ENCODE assay signal across 1 cellular context in genomic region chr5:14157494-14157782, GRCh38.
TF ChIP-seq lines count a peak whose summit lies in the region.

No MANE protein-coding gene starts in this region.

TF ChIP-seq in GM12878, 131 proteins besides CTCF, POLR2A, EP300 and RAD21 (continued from another document):
- TF ChIP-seq ZNF592 (IDR thresholded peaks at IDR 0.05) (no peak), FOXM1 (IDR thresholded peaks at IDR 0.05; ENCODE audit: low read depth, low read length) (no peak), HSF1 (IDR thresholded peaks at IDR 0.05; ENCODE audit: low read depth, low read length) (no peak), BACH1 (IDR thresholded peaks at IDR 0.05; ENCODE audit: borderline replicate concordance) (no peak), CEBPB (IDR thresholded peaks at IDR 0.05; ENCODE audit: borderline replicate concordance in 1 of 2, low read depth in 2 of 2, low read length in 2 of 2) (no peak), USF1 (IDR thresholded peaks at IDR 0.05; ENCODE audit: borderline replicate concordance, extremely low read length, insufficient read depth, low read depth, low read length) (no peak), NFYA (IDR thresholded peaks at IDR 0.05; ENCODE audit: borderline replicate concordance, low read depth, low read length) (no peak), FOS (IDR thresholded peaks at IDR 0.05; ENCODE audit: borderline replicate concordance, extremely low read depth, insufficient read length) (no peak), SUPT20H (IDR thresholded peaks at IDR 0.05; ENCODE audit: borderline replicate concordance, control insufficient read depth, low read depth, low read length) (no peak), E4F1 (IDR thresholded peaks at IDR 0.05; ENCODE audit: borderline replicate concordance, partially characterized antibody) (no peak), RUNX3 (IDR thresholded peaks at IDR 0.05; ENCODE audit: low read length) (no peak), GABPA (IDR thresholded peaks at IDR 0.05; ENCODE audit: low read depth) (no peak)
